10 cellular contexts compared by ENCODE assay signal in the genomic region with DNA sequence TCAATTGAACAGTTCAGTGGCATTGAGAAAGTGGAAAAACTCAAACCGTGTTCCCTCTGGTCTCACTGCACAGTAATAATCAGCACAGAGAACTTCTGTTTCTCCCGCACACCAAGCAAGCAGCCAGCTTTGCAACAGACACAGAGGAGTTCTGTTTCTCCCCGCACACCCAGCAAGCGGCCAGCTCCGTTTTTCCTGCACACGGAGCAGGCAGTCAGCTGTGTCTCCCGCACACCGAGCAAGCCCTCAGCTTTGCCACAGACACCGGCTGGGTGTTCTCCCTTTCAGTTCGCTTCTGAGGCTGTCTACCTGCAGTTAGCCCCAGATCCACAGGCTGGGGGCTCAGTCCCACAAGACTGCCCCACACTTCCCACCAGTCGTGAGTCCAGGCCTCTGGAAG. TPM values are rescaled to one million over a fixed set of nuclear protein-coding genes. Genes with fewer than 3 reads are reported as not detected.
DNase-seq lines count a peak whose midpoint lies in the region; ATAC-seq, FAIRE-seq and TF ChIP-seq lines count a peak whose summit lies in the region.
"Had no signal": no experiment of that assay in that cellular context is flagged by ENCODE, and none has a peak within 500 bp of the region (broad histone marks: within the 10 kb centered on the region; RNA-seq: fewer than 3 reads in every experiment).

No MANE protein-coding gene starts in this region.

- H3K27me3 Mint-ChIP-seq in activated naive CD4-positive, alpha-beta T cell treated with anti-CD3 and anti-CD28 coated beads, Interleukin-2, amount 50 U/mL, for 24 hours, result no peaks in the 10 kb centered on the region

- H3K79me1 ChIP-seq in H1 (ENCODE audit: low read depth, low read length), result no peaks in the 10 kb centered on the region

- H4K91ac ChIP-seq in H1 (replicated peaks; ENCODE audit: insufficient read length, low read length), result peak overlapping the region; percentile 55

- H3K4ac ChIP-seq in H1 (replicated peaks; ENCODE audit: insufficient read length, low read depth, low read length), result no peak overlapping the region

- no peaks in the 10 kb centered on the region for H3K9me3 Mint-ChIP-seq in activated naive CD4-positive, alpha-beta T cell treated with anti-CD3 and anti-CD28 coated beads, Interleukin-2, amount 50 U/mL, for 24 hours

- TF ChIP-seq POLR2A in H1 (IDR thresholded peaks at IDR 0.05; ENCODE audit: control extremely low read depth in 1 of 2, low read depth in 2 of 2, low read length in 2 of 2), result no peak

- H2AFZ ChIP-seq in H1 (ENCODE audit: low read length), result 0 out of 2 replicates have a peak overlapping the region, but pooled peaks have one; percentile 40

- ATAC-seq in GM19467 (IDR thresholded peaks at IDR 0.05; ENCODE audit: unreplicated experiment), result no peak
- no peak for ATAC-seq in GM19351 (IDR thresholded peaks at IDR 0.05; ENCODE audit: unreplicated experiment)
- ATAC-seq: WTC11 had no signal

- no peak overlapping the region for H3K14ac ChIP-seq in H1 (ENCODE audit: insufficient read length)

- H3K9ac ChIP-seq in H1 (replicated peaks in 1 of 4; ENCODE audit: extremely low read depth in 1 of 4, low read depth in 3 of 4, low read length in 3 of 4), result no peak overlapping the region

- no peaks in the 10 kb centered on the region; a peak in 1 of 7 replicates for H3K27me3 ChIP-seq in H1 (replicated peaks in 1 of 4; ENCODE audit: control insufficient read depth in 3 of 4, extremely low read depth in 1 of 4, insufficient read depth in 3 of 4, low read length in 3 of 4)

- H2BK5ac ChIP-seq in H1 (ENCODE audit: low read depth, low read length), result no peak overlapping the region

- FAIRE-seq in H1 (lab: Jason Lieb, UNC), result no peak

- CTCF ChIA-PET in H1 (lab: Charles Lee; ENCODE audit: partially characterized antibody), result interaction anchor here (1.1 to 2.3 kb wide), 6 partner anchors 9 to 76 kb away, joined by 3 to 14 read pairs (median 5); no protein-coding TSS in a partner anchor

- TF ChIP-seq EP300 in H1 (IDR thresholded peaks at IDR 0.05; ENCODE audit: borderline replicate concordance in 1 of 2, low read depth in 2 of 2, low read length in 2 of 2), result no peak

- no peak overlapping the region for H3K4me3 ChIP-seq in H1 (ENCODE audit: extremely low read depth in 1 of 4, insufficient read depth in 2 of 4, low read depth in 3 of 4, low read length in 4 of 4)
- H3K4me3 ChIP-seq: left lung had no signal

- H4K5ac ChIP-seq in H1 (ENCODE audit: insufficient read length, low read depth, low read length), result no peak overlapping the region

- peaks cover 13% of the 10 kb centered on the region for H3K4me1 Mint-ChIP-seq in activated naive CD4-positive, alpha-beta T cell treated with anti-CD3 and anti-CD28 coated beads, Interleukin-2, amount 50 U/mL, for 24 hours

- no peaks in the 10 kb centered on the region for H3K23me2 ChIP-seq in H1 (ENCODE audit: low read depth, low read length)

- H2BK15ac ChIP-seq in H1 (ENCODE audit: low read length), result peak overlapping the region; percentile 65; the same call in 1 of the 2 replicates

- peak overlapping the region; percentile 48; the same call in 1 of the 2 replicates for H3K18ac ChIP-seq in H1 (ENCODE audit: extremely low read depth, low read length)

- no peak overlapping the region for H3K27ac ChIP-seq in H1 (ENCODE audit: low read depth, low read length)
- H3K27ac ChIP-seq in substantia nigra (ENCODE audit: low read depth, low read length, poor library complexity, severe bottlenecking), result peak overlapping the region; percentile 68

- H3K36me3 ChIP-seq in H1 (ENCODE audit: control insufficient read depth in 2 of 4, insufficient read depth in 4 of 4, low read length in 3 of 4), result no peaks in the 10 kb centered on the region
- H3K36me3 ChIP-seq: left lung had no signal

- peak overlapping the region; percentile 68 for H3K4me3 Mint-ChIP-seq in activated naive CD4-positive, alpha-beta T cell treated with anti-CD3 and anti-CD28 coated beads, Interleukin-2, amount 50 U/mL, for 24 hours
- H3K4me3 Mint-ChIP-seq: WTC11 had no signal

- H3K4me1 ChIP-seq in H1 (replicated peaks in 1 of 4; ENCODE audit: control insufficient read depth in 3 of 4, insufficient read depth in 4 of 4, low read length in 3 of 4), result no peaks in the 10 kb centered on the region

- TF ChIP-seq RAD21 in H1 (IDR thresholded peaks at IDR 0.05 in 1 of 2, conservative IDR thresholded peaks at IDR 0.05 in 1 of 2; ENCODE audit: low read depth in 2 of 2, low read length in 2 of 2), result no peak

- DNase-seq in activated naive CD4-positive, alpha-beta T cell treated with anti-CD3 and anti-CD28 coated beads, Interleukin-2, amount 50 U/mL, for 16 hours, result no peak
- no peak for DNase-seq in H1 (ENCODE audit: low read depth in 1 of 2, low spot score in 2 of 2)
- peak in 12 of 49 donors; percentile 4 to 65 (median 37) for DNase-seq in substantia nigra (lab: John Stamatoyannopoulos, UW)
- DNase-seq: left lung, NCI-H1417, OCI-M1 had no signal

- peak overlapping the region; percentile 30 for H3K27ac Mint-ChIP-seq in activated naive CD4-positive, alpha-beta T cell treated with anti-CD3 and anti-CD28 coated beads, Interleukin-2, amount 50 U/mL, for 24 hours
- H3K27ac Mint-ChIP-seq: WTC11 had no signal

- H2BK12ac ChIP-seq in H1 (ENCODE audit: low read depth, low read length), result no peak overlapping the region

- POLR2A ChIA-PET in H1 (lab: Charles Lee; ENCODE audit: partially characterized antibody), result interaction anchor here (1.4 to 32.3 kb wide), 3 partner anchors 9 to 30 kb away, joined by 3 to 636 read pairs (median 5); a partner anchor contains a TSS

- no peak overlapping the region for H3K56ac ChIP-seq in H1 (replicated peaks; ENCODE audit: insufficient read length, low read depth, low read length)

- H3K36me3 Mint-ChIP-seq in activated naive CD4-positive, alpha-beta T cell treated with anti-CD3 and anti-CD28 coated beads, Interleukin-2, amount 50 U/mL, for 24 hours, result no peaks in the 10 kb centered on the region

- H2BK120ac ChIP-seq in H1 (replicated peaks; ENCODE audit: low read depth, low read length), result no peak overlapping the region

- no peaks in the 10 kb centered on the region for H4K20me1 ChIP-seq in H1 (replicated peaks in 1 of 2; ENCODE audit: control insufficient read depth in 1 of 2, insufficient read depth in 2 of 2, low read length in 2 of 2)

- no peak overlapping the region for H2AK5ac ChIP-seq in H1 (ENCODE audit: low read depth, low read length)

- H4K8ac ChIP-seq in H1 (ENCODE audit: extremely low read depth, insufficient read depth, low read length), result peak overlapping the region; percentile 63

- H2BK20ac ChIP-seq in H1 (ENCODE audit: low read length), result peak overlapping the region; percentile 80; the same call in 1 of the 2 replicates

- no peaks in the 10 kb centered on the region for H3K9me3 ChIP-seq in H1 (ENCODE audit: insufficient read depth in 2 of 2, low read depth in 1 of 2, low read length in 1 of 2)
- H3K9me3 ChIP-seq: left lung had no signal

- WGBS in H1 (ENCODE audit: extremely low coverage in 1 of 2, insufficient coverage in 1 of 2, insufficient read length in 1 of 2, insufficient replicate concordance in 2 of 2, low coverage in 1 of 2, low lambda C conversion rate in 2 of 2, missing lambda C conversion rate in 1 of 2), 2 experiments, result 90% methylated on average over 11 of the region's 11 CpGs; no CpG with 5 or more reads in 1 of the 2 experiments

- no peaks in the 10 kb centered on the region for H3K79me2 ChIP-seq in H1 (ENCODE audit: control insufficient read depth in 1 of 2, insufficient read depth in 2 of 2, low read length in 2 of 2)

- no peak overlapping the region for H3K4me2 ChIP-seq in H1 (ENCODE audit: insufficient read depth in 1 of 2, low read depth in 2 of 2, low read length in 2 of 2)

- no peak overlapping the region for H3K23ac ChIP-seq in H1 (ENCODE audit: insufficient read length)

- no peak for TF ChIP-seq CTCF in H1 (IDR thresholded peaks at IDR 0.05; ENCODE audit: control extremely low read depth in 1 of 3, insufficient read depth in 1 of 3, low read depth in 1 of 3, low read length in 3 of 3)

RNA-seq across cellular contexts. Expression of a gene that starts 9.9 kb away (rescaled TPM):
- total RNA-seq in H1 (2021; fragmentation: NEBNext Ultra II Directional; extraction: Animal tissue kit (Norgen Biotek cat#: 25700)), result 302 and 308 TPM in 2 replicates
- 265 and 293 TPM in 2 replicates for polyA plus RNA-seq in H1 (2011; rRNA removed)
- 348 TPM for polyA plus RNA-seq in H1 (2011; cell fraction: cytosol; rRNA removed)
- 319 TPM for polyA plus RNA-seq in H1 (2011; cell fraction: nucleus; rRNA removed)
- polyA plus RNA-seq in H1 (2012, experiment 1 of 2), result 296 to 332 TPM (median 325 TPM) in 4 replicates
- polyA plus RNA-seq in H1 (2012, experiment 2 of 2), result 421 TPM
- polyA plus RNA-seq in H1 (2013, experiment 1 of 2), result 240 TPM
- polyA plus RNA-seq in H1 (2013, experiment 2 of 2), result 235 TPM
- 114 and 141 TPM in 2 replicates for polyA minus RNA-seq in H1 (2011; rRNA and poly(A)+ RNA removed)
- polyA minus RNA-seq in H1 (2011; cell fraction: cytosol; rRNA and poly(A)+ RNA removed), result 161 TPM
- polyA minus RNA-seq in H1 (2011; cell fraction: nucleus; rRNA and poly(A)+ RNA removed), result 71.4 TPM

RNA-seq across cellular contexts. Expression of a gene that starts 31.3 kb away (rescaled TPM):
- 38.5 and 44.3 TPM in 2 replicates for total RNA-seq in H1 (2021; fragmentation: NEBNext Ultra II Directional; extraction: Animal tissue kit (Norgen Biotek cat#: 25700))
- polyA plus RNA-seq in H1 (2011; rRNA removed), result 57.0 and 65.3 TPM in 2 replicates
- polyA plus RNA-seq in H1 (2011; cell fraction: cytosol; rRNA removed), result 62.3 TPM
- 176 TPM for polyA plus RNA-seq in H1 (2011; cell fraction: nucleus; rRNA removed)
- 53.1 to 74.7 TPM (median 60.2 TPM) in 4 replicates for polyA plus RNA-seq in H1 (2012, experiment 1 of 2)
- 39.4 TPM for polyA plus RNA-seq in H1 (2012, experiment 2 of 2)
- 35.7 TPM for polyA plus RNA-seq in H1 (2013, experiment 1 of 2)
- 35.5 TPM for polyA plus RNA-seq in H1 (2013, experiment 2 of 2)
- 16.3 and 16.5 TPM in 2 replicates for polyA minus RNA-seq in H1 (2011; rRNA and poly(A)+ RNA removed)
- 23.9 TPM for polyA minus RNA-seq in H1 (2011; cell fraction: cytosol; rRNA and poly(A)+ RNA removed)
- 34.5 TPM for polyA minus RNA-seq in H1 (2011; cell fraction: nucleus; rRNA and poly(A)+ RNA removed)

RNA-seq across cellular contexts. Expression of a gene that starts 39.9 kb away (rescaled TPM):
- total RNA-seq in H1 (2021; fragmentation: NEBNext Ultra II Directional; extraction: Animal tissue kit (Norgen Biotek cat#: 25700)), result 47.5 and 54.9 TPM in 2 replicates
- polyA plus RNA-seq in H1 (2011; rRNA removed), result 54.8 and 101 TPM in 2 replicates
- 97.6 TPM for polyA plus RNA-seq in H1 (2011; cell fraction: cytosol; rRNA removed)
- polyA plus RNA-seq in H1 (2011; cell fraction: nucleus; rRNA removed), result 235 TPM
- 34.4 to 62.1 TPM (median 53.0 TPM) in 4 replicates for polyA plus RNA-seq in H1 (2012, experiment 1 of 2)
- polyA plus RNA-seq in H1 (2012, experiment 2 of 2), result 39.0 TPM
- polyA plus RNA-seq in H1 (2013, experiment 1 of 2), result 46.9 TPM
- polyA plus RNA-seq in H1 (2013, experiment 2 of 2), result 40.6 TPM
- polyA minus RNA-seq in H1 (2011; rRNA and poly(A)+ RNA removed), result 17.0 and 20.4 TPM in 2 replicates
- polyA minus RNA-seq in H1 (2011; cell fraction: cytosol; rRNA and poly(A)+ RNA removed), result 19.2 TPM
- polyA minus RNA-seq in H1 (2011; cell fraction: nucleus; rRNA and poly(A)+ RNA removed), result 49.0 TPM

RNA-seq across cellular contexts. Expression of a gene that starts 41.8 kb away (rescaled TPM):
- 7.3 and 8.0 TPM in 2 replicates for total RNA-seq in H1 (2021; fragmentation: NEBNext Ultra II Directional; extraction: Animal tissue kit (Norgen Biotek cat#: 25700))
- 16.3 and 21.4 TPM in 2 replicates for polyA plus RNA-seq in H1 (2011; rRNA removed)
- 24.0 TPM for polyA plus RNA-seq in H1 (2011; cell fraction: cytosol; rRNA removed)
- polyA plus RNA-seq in H1 (2011; cell fraction: nucleus; rRNA removed), result 32.5 TPM
- 12.5 to 17.4 TPM (median 13.9 TPM) in 4 replicates for polyA plus RNA-seq in H1 (2012, experiment 1 of 2)
- 12.3 TPM for polyA plus RNA-seq in H1 (2012, experiment 2 of 2)
- polyA plus RNA-seq in H1 (2013, experiment 1 of 2), result 12.2 TPM
- polyA plus RNA-seq in H1 (2013, experiment 2 of 2), result 11.8 TPM
- polyA minus RNA-seq in H1 (2011; rRNA and poly(A)+ RNA removed), result 5.8 and 7.8 TPM in 2 replicates
- polyA minus RNA-seq in H1 (2011; cell fraction: cytosol; rRNA and poly(A)+ RNA removed), result 3.7 TPM
- 10.1 TPM for polyA minus RNA-seq in H1 (2011; cell fraction: nucleus; rRNA and poly(A)+ RNA removed)

RNA-seq across cellular contexts. Expression of a gene that starts 42.3 kb away (rescaled TPM):
- 53.7 and 58.4 TPM in 2 replicates for total RNA-seq in H1 (2021; fragmentation: NEBNext Ultra II Directional; extraction: Animal tissue kit (Norgen Biotek cat#: 25700))
- 47.3 and 64.7 TPM in 2 replicates for polyA plus RNA-seq in H1 (2011; rRNA removed)
- 56.1 TPM for polyA plus RNA-seq in H1 (2011; cell fraction: cytosol; rRNA removed)
- polyA plus RNA-seq in H1 (2011; cell fraction: nucleus; rRNA removed), result 53.5 TPM
- polyA plus RNA-seq in H1 (2012, experiment 1 of 2), result 30.0 to 53.4 TPM (median 44.3 TPM) in 4 replicates
- 49.0 TPM for polyA plus RNA-seq in H1 (2012, experiment 2 of 2)
- 21.9 TPM for polyA plus RNA-seq in H1 (2013, experiment 1 of 2)
- 22.9 TPM for polyA plus RNA-seq in H1 (2013, experiment 2 of 2)
- polyA minus RNA-seq in H1 (2011; rRNA and poly(A)+ RNA removed), result 24.3 and 26.2 TPM in 2 replicates
- 30.0 TPM for polyA minus RNA-seq in H1 (2011; cell fraction: cytosol; rRNA and poly(A)+ RNA removed)
- 31.6 TPM for polyA minus RNA-seq in H1 (2011; cell fraction: nucleus; rRNA and poly(A)+ RNA removed)
